8 cellular contexts compared by ENCODE assay signal in genomic region chr16:18384098-18384636, GRCh38. TPM values are rescaled to one million over a fixed set of nuclear protein-coding genes. Genes with fewer than 3 reads are reported as not detected.
DNase-seq lines count a peak whose midpoint lies in the region; ATAC-seq, FAIRE-seq and TF ChIP-seq lines count a peak whose summit lies in the region.
"Not testable (repeated sequence)": the region's sequence is repeated elsewhere in the genome, so short reads cannot be mapped to it uniquely, and the experiment has no call there.
"Had no signal": no experiment of that assay in that cellular context is flagged by ENCODE, and none has a peak within 500 bp of the region (broad histone marks: within the 10 kb centered on the region; RNA-seq: fewer than 3 reads in every experiment).

No MANE protein-coding gene starts in this region.

- not testable (repeated sequence) for TF ChIP-seq POLR2A in K562 (conservative IDR thresholded peaks at IDR 0.05); HepG2 (IDR thresholded peaks at IDR 0.05; ENCODE audit: insufficient read depth in 1 of 2, low read depth in 2 of 2, low read length in 2 of 2)

- CTCF ChIA-PET in Panc1 (lab: Charles Lee); K562 (lab: Yijun Ruan, JAX; ENCODE audit: low intra/inter-chr PET ratio); HepG2 (lab: Yijun Ruan, JAX; ENCODE audit: low intra/inter-chr PET ratio, low total read pairs): not testable (repeated sequence)

- H3K9me1 ChIP-seq in K562 (ENCODE audit: control insufficient read depth, insufficient read depth, low read length) = not testable (repeated sequence)

- not testable (repeated sequence) for H4K20me1 ChIP-seq in K562 (replicated peaks; ENCODE audit: control insufficient read depth, insufficient read depth, low read length); HepG2 (ENCODE audit: insufficient read depth, low read length)

- not testable (repeated sequence) for FAIRE-seq in K562 (lab: Jason Lieb, UNC); HepG2 (lab: Jason Lieb, UNC)

- not testable (repeated sequence) for H3K36me3 ChIP-seq in Panc1 (ENCODE audit: control insufficient read depth, insufficient read depth, low read length); K562 (ENCODE audit: control insufficient read depth, insufficient read depth, low read length); HepG2 (replicated peaks in 1 of 2; ENCODE audit: control insufficient read depth in 1 of 2, insufficient read depth in 2 of 2, low read length in 2 of 2); upper lobe of right lung

- POLR2A ChIA-PET in Panc1 (lab: Charles Lee); K562 (lab: Yijun Ruan, JAX); HepG2 (lab: Yijun Ruan, JAX): not testable (repeated sequence)

- not testable (repeated sequence) for H3K4me3 Mint-ChIP-seq in stimulated activated naive CD8-positive, alpha-beta T cell treated with anti-CD3 and anti-CD28 coated beads, Interleukin-15, amount 100 ng/mL, for 72 hours

- not testable (repeated sequence) for H3K27ac ChIP-seq in Panc1 (ENCODE audit: low read length); K562 (ENCODE audit: extremely low read depth, low read depth, low read length); foreskin keratinocyte; HepG2 (ENCODE audit: extremely low read length, insufficient read depth, low read length); upper lobe of right lung

- H3K27me3 ChIP-seq in Panc1 (ENCODE audit: control insufficient read depth, insufficient read depth, low read length); K562 (ENCODE audit: control insufficient read depth in 2 of 2, insufficient read depth in 2 of 2, low read length in 2 of 2); foreskin keratinocyte; HepG2 (ENCODE audit: control insufficient read depth in 1 of 2, insufficient read depth in 2 of 2, low read length in 2 of 2); upper lobe of right lung: not testable (repeated sequence)

- not testable (repeated sequence) for H3K4me2 ChIP-seq in K562 (ENCODE audit: insufficient read depth, low read length); HepG2 (ENCODE audit: low read depth, low read length)

- H3K9me3 ChIP-seq in Panc1 (ENCODE audit: control insufficient read depth, insufficient read depth, low read depth, low read length); K562 (replicated peaks; ENCODE audit: control insufficient read depth, insufficient read depth, low read depth, low read length); HepG2 (ENCODE audit: low read length); upper lobe of right lung: not testable (repeated sequence)

- H3K4me1 ChIP-seq in Panc1 (ENCODE audit: control insufficient read depth, insufficient read depth, low read length); K562 (replicated peaks in 1 of 2; ENCODE audit: control insufficient read depth in 2 of 2, insufficient read depth in 2 of 2, low read length in 2 of 2); foreskin keratinocyte; HepG2 (ENCODE audit: insufficient read depth, low read length); upper lobe of right lung: not testable (repeated sequence)

- TF ChIP-seq EP300 in K562 (IDR thresholded peaks at IDR 0.05; ENCODE audit: low read length); HepG2 (IDR thresholded peaks at IDR 0.05; ENCODE audit: low read depth in 2 of 2, low read length in 2 of 2); HepG2 (CRISPR knock-in tag; IDR thresholded peaks at IDR 0.05; ENCODE audit: borderline replicate concordance): not testable (repeated sequence)

- H3K27ac Mint-ChIP-seq in stimulated activated naive CD8-positive, alpha-beta T cell treated with anti-CD3 and anti-CD28 coated beads, Interleukin-15, amount 100 ng/mL, for 72 hours = not testable (repeated sequence)

- in situ Hi-C loops in Panc1 (cut with HindIII; ENCODE audit: low pct_unique_long_range_greater_than_20kb, low sequenced_read_pairs); K562 (cut with MboI); HepG2 (cut with HindIII; ENCODE audit: extremely low pct_ligation_motif_present, low pct_unique_long_range_greater_than_20kb): not testable (repeated sequence)

- not testable (repeated sequence) for H3K79me2 ChIP-seq in K562 (ENCODE audit: control insufficient read depth, insufficient read depth, low read length); HepG2 (ENCODE audit: insufficient read depth, low read length)

- H3K9ac ChIP-seq in K562 (ENCODE audit: insufficient read depth in 1 of 2, low read depth in 2 of 2, low read length in 2 of 2); HepG2 (ENCODE audit: insufficient read depth, low read depth, low read length): not testable (repeated sequence)

- 83% methylated on average over 4 of the region's 25 CpGs for WGBS in K562 (ENCODE audit: insufficient coverage, low coverage, missing lambda C conversion rate)
- WGBS in HepG2 (ENCODE audit: low lambda C conversion rate) = 60% methylated on average over 20 of the region's 25 CpGs

- H3K4me1 Mint-ChIP-seq in stimulated activated naive CD8-positive, alpha-beta T cell treated with anti-CD3 and anti-CD28 coated beads, Interleukin-15, amount 100 ng/mL, for 72 hours = not testable (repeated sequence)

- not testable (repeated sequence) for BruUV-seq in Panc1 (replicated peaks; lab: Mats Ljungman, UMichigan); K562 (replicated peaks; lab: Mats Ljungman, UMichigan); HepG2 (replicated peaks; lab: Mats Ljungman, UMichigan)

- TF ChIP-seq RAD21 in K562 (CRISPR knock-in tag; conservative IDR thresholded peaks at IDR 0.05 in 1 of 2, IDR thresholded peaks at IDR 0.05 in 1 of 2); HepG2 (CRISPR knock-in tag; IDR thresholded peaks at IDR 0.05): not testable (repeated sequence)

- not testable (repeated sequence) for DNase-seq in Panc1 (ENCODE audit: low read depth, low spot score); K562 (ENCODE audit: extremely low read depth in 1 of 4, low spot score in 3 of 4); foreskin keratinocyte; left colon; HepG2 (ENCODE audit: low spot score); upper lobe of right lung
- peak in 1 of 2 donors; percentile 4 for DNase-seq in stimulated activated naive CD8-positive, alpha-beta T cell treated with anti-CD3 and anti-CD28 coated beads, Interleukin-15, amount 100 ng/mL, for 72 hours

- H3K9me3 Mint-ChIP-seq in stimulated activated naive CD8-positive, alpha-beta T cell treated with anti-CD3 and anti-CD28 coated beads, Interleukin-15, amount 100 ng/mL, for 72 hours = not testable (repeated sequence)

- intact Hi-C loops in Panc1 (cut with micrococcal nuclease; ENCODE audit: unreplicated experiment); K562 (cut with micrococcal nuclease); left colon (cut with DNase I, micrococcal nuclease); HepG2 (cut with micrococcal nuclease; ENCODE audit: unreplicated experiment); upper lobe of right lung (cut with DNase I): not testable (repeated sequence)

- not testable (repeated sequence) for H2AFZ ChIP-seq in K562 (ENCODE audit: low read depth, low read length); HepG2 (ENCODE audit: low read length)

- ATAC-seq in Panc1 (peak; percentile 74), K562 (peak; percentile 50), foreskin keratinocyte (peak; percentile 27), left colon (peak; percentile 23), HepG2 (peak; percentile 22), upper lobe of right lung (peak; percentile 34)
- peak; percentile 37 for ATAC-seq in stimulated activated naive CD8-positive, alpha-beta T cell treated with anti-CD3 and anti-CD28 coated beads, Interleukin-15, amount 100 ng/mL, for 72 hours

- H3K27me3 Mint-ChIP-seq in stimulated activated naive CD8-positive, alpha-beta T cell treated with anti-CD3 and anti-CD28 coated beads, Interleukin-15, amount 100 ng/mL, for 72 hours = not testable (repeated sequence)

- not testable (repeated sequence) for TF ChIP-seq CTCF in Panc1 (IDR thresholded peaks at IDR 0.05); K562 (IDR thresholded peaks at IDR 0.05 in 2 of 3, conservative IDR thresholded peaks at IDR 0.05 in 1 of 3; ENCODE audit: insufficient read depth in 2 of 3, low read depth in 1 of 3, low read length in 3 of 3); foreskin keratinocyte (conservative IDR thresholded peaks at IDR 0.05); HepG2 (CRISPR knock-in tag; IDR thresholded peaks at IDR 0.05); upper lobe of right lung (IDR thresholded peaks at IDR 0.05)

- not testable (repeated sequence) for H3K4me3 ChIP-seq in Panc1 (ENCODE audit: low read depth in 2 of 2, low read length in 2 of 2); K562; HepG2 (replicated peaks in 1 of 3; ENCODE audit: insufficient read depth in 1 of 3, low read depth in 2 of 3, low read length in 3 of 3); upper lobe of right lung

RNA-seq across cellular contexts. Expression of gene NPIPA8, which starts 47.6 kb away (rescaled TPM):
- total RNA-seq in Panc1 (2021; ENCODE audit: unreplicated experiment) = 0.18 TPM
- 0.24 TPM for polyA plus RNA-seq in Panc1 (2012; ENCODE audit: insufficient read length)
- 4.8 and 17.6 TPM in 2 replicates for total RNA-seq in K562 (2011; cell fraction: chromatin; rRNA removed; ENCODE audit: low replicate concordance)
- 1.7 and 2.2 TPM in 2 replicates for total RNA-seq in K562 (2011; cell fraction: nucleolus; rRNA removed)
- total RNA-seq in K562 (2011; cell fraction: nucleoplasm; rRNA removed) = 1.2 TPM in 2 replicates
- total RNA-seq in K562 (2014; rRNA removed) = 1.8 and 4.8 TPM in 2 replicates
- 11.0 and 11.2 TPM in 2 replicates for total RNA-seq in K562 (2014; rRNA removed; fragmentation: Illumina TruSeq; extraction: Trizol)
- total RNA-seq in K562 (2015; rRNA removed; fragmentation: Illumina TruSeq; extraction: Trizol) = 9.8 and 17.3 TPM in 2 replicates
- total RNA-seq in K562 (2021) = 10.9 and 12.1 TPM in 2 replicates
- polyA plus RNA-seq in K562 (2011; rRNA removed) = 4.6 and 5.3 TPM in 2 replicates
- polyA plus RNA-seq in K562 (2011; cell fraction: cytosol; rRNA removed) = 6.7 and 13.4 TPM in 2 replicates
- polyA plus RNA-seq in K562 (2011; cell fraction: nucleus; rRNA removed) = 3.1 and 19.7 TPM in 2 replicates
- polyA plus RNA-seq in K562 (2012) = 10.9 and 11.4 TPM in 2 replicates
- 15.0 and 28.9 TPM in 2 replicates for polyA plus RNA-seq in K562 (2014; fragmentation: Illumina TruSeq; extraction: Trizol)
- 1 to 10 TPM; 2.9 to 3.0 TPM for polyA plus RNA-seq in K562 (2014; fragmentation: Nextera tagmentation; extraction: Ambion mirVana)
- polyA plus RNA-seq in K562 (2014; rRNA removed) = 9.1 and 12.0 TPM in 2 replicates
- 0.60 TPM in 1 of 2 replicates, not detected in the other for polyA minus RNA-seq in K562 (2011; rRNA and poly(A)+ RNA removed)
- polyA minus RNA-seq in K562 (2011; cell fraction: cytosol; rRNA and poly(A)+ RNA removed) = 1.3 TPM in 1 of 2 replicates, not detected in the other
- 0.89 TPM in 1 of 2 replicates, not detected in the other for polyA minus RNA-seq in K562 (2011; cell fraction: nucleus; rRNA and poly(A)+ RNA removed)
- 8.4 TPM in 1 of 2 replicates, not detected in the other for total RNA-seq in foreskin keratinocyte
- polyA plus RNA-seq in foreskin keratinocyte = 0.06 and 18.7 TPM in 2 replicates
- under 1 TPM; 0.52 to 0.59 TPM for total RNA-seq in left colon
- total RNA-seq in HepG2 (2016; rRNA removed; fragmentation: Illumina TruSeq; extraction: Trizol) = 0.24 TPM in 2 replicates
- total RNA-seq in HepG2 (2016; cell fraction: cytosol; rRNA removed; fragmentation: Illumina TruSeq; extraction: Trizol; ENCODE audit: low read depth) = 0.71 TPM in 2 replicates
- 0.19 and 0.41 TPM in 2 replicates for total RNA-seq in HepG2 (2016; cell fraction: insoluble cytoplasmic fraction; rRNA removed; fragmentation: Illumina TruSeq; extraction: Trizol)
- total RNA-seq in HepG2 (2016; cell fraction: membrane; rRNA removed; fragmentation: Illumina TruSeq; extraction: Trizol) = 0.25 and 0.38 TPM in 2 replicates
- 0.25 and 1.1 TPM in 2 replicates for total RNA-seq in HepG2 (2016; cell fraction: nucleus; rRNA removed; fragmentation: Illumina TruSeq; extraction: Trizol)
- 0.34 and 0.38 TPM in 2 replicates for polyA plus RNA-seq in HepG2 (2011; rRNA removed)
- polyA plus RNA-seq in HepG2 (2011; cell fraction: cytosol; rRNA removed) = 12.0 and 19.0 TPM in 2 replicates
- 0.85 and 1.4 TPM in 2 replicates for polyA plus RNA-seq in HepG2 (2011; cell fraction: nucleus; rRNA removed)
- polyA plus RNA-seq in HepG2 (2012) = 0.35 and 0.57 TPM in 2 replicates
- 0.77 TPM in 1 of 2 replicates, not detected in the other for polyA plus RNA-seq in HepG2 (2016; cell fraction: cytosol; fragmentation: Illumina TruSeq; extraction: Trizol; ENCODE audit: low read depth)
- 0.47 TPM in 1 of 2 replicates, not detected in the other for polyA plus RNA-seq in HepG2 (2016; cell fraction: insoluble cytoplasmic fraction; fragmentation: Illumina TruSeq; extraction: Trizol; ENCODE audit: low read depth)
- 0.13 and 0.27 TPM in 2 replicates for polyA plus RNA-seq in HepG2 (2016; cell fraction: membrane; fragmentation: Illumina TruSeq; extraction: Trizol; ENCODE audit: low read depth)
- 1.2 and 2.4 TPM in 2 replicates for polyA plus RNA-seq in HepG2 (2016; cell fraction: nucleus; fragmentation: Illumina TruSeq; extraction: Trizol; ENCODE audit: insufficient read depth, low read depth)
- 0.22 and 0.23 TPM in 2 replicates for polyA minus RNA-seq in HepG2 (2011; rRNA and poly(A)+ RNA removed; ENCODE audit: low replicate concordance)
- polyA minus RNA-seq in HepG2 (2011; cell fraction: cytosol; rRNA and poly(A)+ RNA removed) = 0.49 TPM in 1 of 2 replicates, not detected in the other
- polyA minus RNA-seq in HepG2 (2011; cell fraction: nucleus; rRNA and poly(A)+ RNA removed) = 0.50 and 1.5 TPM in 2 replicates
- total RNA-seq in upper lobe of right lung = 0.67 TPM
- total RNA-seq: Calu3 had no signal

Comparison
In these comparisons a context has a peak if more than half of its experiments do, and no peak if none do; other contexts are left out.
1. ATAC-seq: peak in every context shown above with its lines; median percentile 74 in Panc1; 50 in K562; 37 in stimulated activated naive CD8-positive, alpha-beta T cell treated with anti-CD3 and anti-CD28 coated beads, Interleukin-15, amount 100 ng/mL, for 72 hours; 34 in upper lobe of right lung; 27 in foreskin keratinocyte; 23 in left colon; 22 in HepG2.